In the genomic region with DNA sequence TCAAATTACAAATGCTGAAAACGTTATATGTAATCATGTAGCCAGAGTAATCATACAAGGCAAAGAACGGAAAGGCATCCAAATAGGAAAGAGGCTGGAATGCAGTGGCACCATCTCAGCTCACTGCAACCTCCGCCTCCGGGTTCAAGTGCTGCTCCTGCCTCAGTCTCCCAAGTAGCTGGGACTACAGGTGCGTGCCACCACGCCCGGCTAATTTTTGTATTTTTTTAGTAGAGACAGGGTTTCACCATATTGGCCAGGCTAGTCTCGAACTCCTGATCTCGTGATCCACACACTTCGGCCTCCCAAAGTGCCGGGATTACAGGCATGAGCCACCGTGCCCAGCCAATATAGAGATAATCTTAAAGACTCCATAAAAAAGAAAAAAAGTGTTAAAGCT, we compare ENCODE assay signal across 1 cellular context. TPM values are rescaled to one million over a fixed set of nuclear protein-coding genes. Genes with fewer than 3 reads are reported as not detected.
"Had no signal": no experiment of that assay in that cellular context is flagged by ENCODE, and none has a peak within 500 bp of the region (broad histone marks: within the 10 kb centered on the region; RNA-seq: fewer than 3 reads in every experiment).

No MANE protein-coding gene starts in this region.

RNA-seq across cellular contexts. Expression of a gene that starts 20.4 kb away (rescaled TPM):
- total RNA-seq: G401 had no signal
